12 cellular contexts compared by ENCODE assay signal in the genomic region with DNA sequence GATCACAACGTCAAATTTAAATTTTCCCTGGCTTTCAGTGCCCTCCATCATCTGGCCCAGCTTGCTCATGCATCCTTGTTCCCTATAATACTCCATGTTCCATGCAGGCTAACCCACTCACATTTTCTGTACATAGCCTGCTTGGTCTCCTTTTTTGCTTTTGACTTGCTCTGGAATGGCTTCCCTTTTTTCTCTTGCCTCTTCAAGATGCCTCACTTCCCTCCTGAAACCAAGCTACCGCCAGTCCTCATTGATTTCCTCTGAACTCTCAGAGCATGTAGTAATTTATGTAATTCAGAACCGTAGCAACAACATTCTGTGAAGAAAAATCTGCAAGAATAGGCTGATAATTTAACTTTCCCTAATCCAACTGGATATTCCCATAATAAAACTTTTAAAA. TPM values are rescaled to one million over a fixed set of nuclear protein-coding genes. Genes with fewer than 3 reads are reported as not detected.
DNase-seq lines count a peak whose midpoint lies in the region; ATAC-seq and TF ChIP-seq lines count a peak whose summit lies in the region.
"Had no signal": no experiment of that assay in that cellular context is flagged by ENCODE, and none has a peak within 500 bp of the region (broad histone marks: within the 10 kb centered on the region; RNA-seq: fewer than 3 reads in every experiment).

No MANE protein-coding gene starts in this region.

- H3K27ac ChIP-seq in CD4-positive, alpha-beta T cell (ENCODE audit: low read depth, low read length) = peak overlapping the region; percentile 27
- peak overlapping the region; percentile 63 for H3K27ac ChIP-seq in naive thymus-derived CD4-positive, alpha-beta T cell (ENCODE audit: low read depth, low read length)
- H3K27ac ChIP-seq in psoas muscle = no peak overlapping the region

- intact Hi-C loops in CD4-positive, alpha-beta T cell (cut with DNase I, micrococcal nuclease) = no loop called here
- intact Hi-C loops in naive thymus-derived CD4-positive, alpha-beta T cell (cut with micrococcal nuclease) = loop anchor here in 1 of 2 donors (1.0 kb wide), 1 partner anchor 8 kb away; no protein-coding TSS in a partner anchor
- intact Hi-C loops in psoas muscle (cut with DNase I) = no loop called here

- no peak for ATAC-seq in CD4-positive, alpha-beta T cell (ENCODE audit: poor library complexity)
- ATAC-seq in activated T-helper 17 cell treated with anti-CD3 and anti-CD28 coated beads, Interleukin-2, amount 50 U/mL, for 72 hours (replicated peaks) = no peak
- peak; percentile 45 for ATAC-seq in naive thymus-derived CD4-positive, alpha-beta T cell
- ATAC-seq in GM18870 (IDR thresholded peaks at IDR 0.05; ENCODE audit: unreplicated experiment) (no peak), psoas muscle (no peak), GM21390 (IDR thresholded peaks at IDR 0.05; ENCODE audit: unreplicated experiment) (no peak)

- 86 to 90% (median 89%) methylated on average over 3 of the region's 3 CpGs for WGBS in psoas muscle, 3 donors

- H3K4me3 Mint-ChIP-seq in CD4-positive, alpha-beta T cell = peak overlapping the region; percentile 18
- H3K4me3 Mint-ChIP-seq in HFFc6 = no peak overlapping the region
- peak overlapping the region; percentile 74 for H3K4me3 Mint-ChIP-seq in activated T-helper 17 cell treated with anti-CD3 and anti-CD28 coated beads, Interleukin-2, amount 50 U/mL, for 72 hours
- peak overlapping the region; percentile 23 to 99 (median 64) for H3K4me3 Mint-ChIP-seq in naive thymus-derived CD4-positive, alpha-beta T cell

- no peak for TF ChIP-seq CTCF in CD4-positive, alpha-beta T cell (IDR thresholded peaks at IDR 0.05)
- no peak for TF ChIP-seq CTCF in HFFc6 (IDR thresholded peaks at IDR 0.05)
- TF ChIP-seq CTCF in psoas muscle (IDR thresholded peaks at IDR 0.05) = no peak

- POLR2A ChIA-PET in CD4-positive, alpha-beta T cell (lab: Charles Lee) = interaction anchor here (0.9 to 3.7 kb wide), 5 partner anchors 10 to 24 kb away, joined by 3 to 28 read pairs (median 8); partner anchors contain the start of gene CAP1
- POLR2A ChIA-PET in naive thymus-derived CD4-positive, alpha-beta T cell (lab: Charles Lee) = interaction anchor here (1.1 to 17.8 kb wide), 4 partner anchors 10 to 46 kb away, joined by 3 to 306 read pairs (median 22); partner anchors contain the start of genes CAP1 and PPT1

- no peaks in the 10 kb centered on the region for H3K9me3 Mint-ChIP-seq in CD4-positive, alpha-beta T cell
- H3K9me3 Mint-ChIP-seq in HFFc6 = no peaks in the 10 kb centered on the region
- H3K9me3 Mint-ChIP-seq in activated T-helper 17 cell treated with anti-CD3 and anti-CD28 coated beads, Interleukin-2, amount 50 U/mL, for 72 hours = no peaks in the 10 kb centered on the region
- no peaks in the 10 kb centered on the region for H3K9me3 Mint-ChIP-seq in naive thymus-derived CD4-positive, alpha-beta T cell

- no peak for DNase-seq in CD4-positive, alpha-beta T cell
- DNase-seq in HFFc6 (no peak), psoas muscle (no peak)
- DNase-seq in naive thymus-derived CD4-positive, alpha-beta T cell = no peak
- no peak for DNase-seq in stimulated activated CD4-positive, alpha-beta T cell treated with anti-CD3 and anti-CD28 coated beads, Interleukin-4, amount 100 ng/mL, for 1 hour
- DNase-seq: cerebellar nuclear complex, NCI-H187, substantia nigra, T-helper 9 cell had no signal

- H3K27me3 ChIP-seq in CD4-positive, alpha-beta T cell (ENCODE audit: control insufficient read depth, insufficient read depth, low read length) = no peaks in the 10 kb centered on the region
- H3K27me3 ChIP-seq in naive thymus-derived CD4-positive, alpha-beta T cell (ENCODE audit: control insufficient read depth in 2 of 2, insufficient read depth in 2 of 2, low read length in 2 of 2) = no peaks in the 10 kb centered on the region
- H3K27me3 ChIP-seq in psoas muscle (ENCODE audit: insufficient read depth in 3 of 3, low read length in 2 of 3) = no peaks in the 10 kb centered on the region

- H3K36me3 ChIP-seq in naive thymus-derived CD4-positive, alpha-beta T cell (ENCODE audit: control insufficient read depth in 2 of 3, insufficient read depth in 3 of 3, low read length in 3 of 3) = peaks cover 0 to 1% (median 0%) of the 10 kb centered on the region in 3 experiments
- peaks cover 6 to 8% of the 10 kb centered on the region in 2 donors for H3K36me3 ChIP-seq in psoas muscle (ENCODE audit: insufficient read depth in 1 of 2, low read depth in 1 of 2)

- peaks cover 52 to 62% of the 10 kb centered on the region in 2 donors for H3K4me1 ChIP-seq in naive thymus-derived CD4-positive, alpha-beta T cell (ENCODE audit: control insufficient read depth in 2 of 2, insufficient read depth in 2 of 2, low read length in 2 of 2)
- H3K4me1 ChIP-seq in psoas muscle = peaks cover 35% of the 10 kb centered on the region

- H3K4me1 Mint-ChIP-seq in CD4-positive, alpha-beta T cell (ENCODE audit: low read depth) = peaks cover 88% of the 10 kb centered on the region
- H3K4me1 Mint-ChIP-seq in HFFc6 (ENCODE audit: low read depth) = peaks cover 78% of the 10 kb centered on the region
- peaks cover 52% of the 10 kb centered on the region for H3K4me1 Mint-ChIP-seq in activated T-helper 17 cell treated with anti-CD3 and anti-CD28 coated beads, Interleukin-2, amount 50 U/mL, for 72 hours
- H3K4me1 Mint-ChIP-seq in naive thymus-derived CD4-positive, alpha-beta T cell = peaks cover 64 to 97% (median 86%) of the 10 kb centered on the region in 7 donors

- CTCF ChIA-PET in CD4-positive, alpha-beta T cell (lab: Charles Lee) = interaction anchor here (1.1 kb wide), 1 partner anchor 16 kb away, joined by 3 read pairs; no protein-coding TSS in a partner anchor
- CTCF ChIA-PET in naive thymus-derived CD4-positive, alpha-beta T cell (lab: Charles Lee) = interaction anchor here (0.6 to 1.4 kb wide), 4 partner anchors 9 to 199 kb away, joined by 3 to 4 read pairs (median 3); no protein-coding TSS in a partner anchor

- peak overlapping the region; percentile 95 for H3K27ac Mint-ChIP-seq in CD4-positive, alpha-beta T cell
- H3K27ac Mint-ChIP-seq in HFFc6 = peak overlapping the region; percentile 38
- H3K27ac Mint-ChIP-seq in activated T-helper 17 cell treated with anti-CD3 and anti-CD28 coated beads, Interleukin-2, amount 50 U/mL, for 72 hours = peak overlapping the region; percentile 88
- peak overlapping the region; percentile 59 to 97 (median 86) for H3K27ac Mint-ChIP-seq in naive thymus-derived CD4-positive, alpha-beta T cell

- no peaks in the 10 kb centered on the region for H3K9me3 ChIP-seq in CD4-positive, alpha-beta T cell (ENCODE audit: control insufficient read depth, low read length)
- H3K9me3 ChIP-seq in naive thymus-derived CD4-positive, alpha-beta T cell (ENCODE audit: control insufficient read depth in 2 of 3, low read length in 3 of 3) = no peaks in the 10 kb centered on the region
- H3K9me3 ChIP-seq in psoas muscle = no peaks in the 10 kb centered on the region

- H3K27me3 Mint-ChIP-seq in CD4-positive, alpha-beta T cell = no peaks in the 10 kb centered on the region
- no peaks in the 10 kb centered on the region; the same call in 1 of the 2 replicates for H3K27me3 Mint-ChIP-seq in HFFc6 (ENCODE audit: insufficient read depth)
- no peaks in the 10 kb centered on the region for H3K27me3 Mint-ChIP-seq in activated T-helper 17 cell treated with anti-CD3 and anti-CD28 coated beads, Interleukin-2, amount 50 U/mL, for 72 hours
- H3K27me3 Mint-ChIP-seq in naive thymus-derived CD4-positive, alpha-beta T cell = no peaks in the 10 kb centered on the region

- H3K4me3 ChIP-seq in naive thymus-derived CD4-positive, alpha-beta T cell (ENCODE audit: low read length) = no peak overlapping the region
- H3K4me3 ChIP-seq in psoas muscle = no peak overlapping the region

- H3K36me3 Mint-ChIP-seq in CD4-positive, alpha-beta T cell (ENCODE audit: low read depth) = peaks cover 77% of the 10 kb centered on the region
- peaks cover 29% of the 10 kb centered on the region for H3K36me3 Mint-ChIP-seq in HFFc6 (ENCODE audit: low read depth)
- H3K36me3 Mint-ChIP-seq in activated T-helper 17 cell treated with anti-CD3 and anti-CD28 coated beads, Interleukin-2, amount 50 U/mL, for 72 hours (ENCODE audit: low read depth) = peaks cover 96% of the 10 kb centered on the region
- H3K36me3 Mint-ChIP-seq in naive thymus-derived CD4-positive, alpha-beta T cell = peaks cover 11 to 49% (median 30%) of the 10 kb centered on the region in 5 donors

RNA-seq across cellular contexts. Expression of gene CAP1, which starts 10.3 kb away (rescaled TPM):
- total RNA-seq in CD4-positive, alpha-beta T cell = 100 to 1,000 TPM; 121 to 126 TPM
- 100 to 1,000 TPM; 665 to 743 (median 688) TPM for total RNA-seq in HFFc6 (2021; fragmentation: NEBNext Ultra II Directional; extraction: Animal tissue kit (Norgen Biotek cat#: 25700))
- 100 to 1,000 TPM; 405 to 687 TPM for total RNA-seq in activated T-helper 17 cell treated with anti-CD3 and anti-CD28 coated beads, Interleukin-2, amount 50 U/mL, for 72 hours
- total RNA-seq in naive thymus-derived CD4-positive, alpha-beta T cell = 100 to 1,000 TPM; 176 to 683 (median 282) TPM
- 100 to 1,000 TPM; 519 to 668 TPM for polyA plus RNA-seq in naive thymus-derived CD4-positive, alpha-beta T cell
- total RNA-seq in psoas muscle = 10 to 100 TPM; 34.2 to 71.0 (median 61.9) TPM
- polyA plus RNA-seq in psoas muscle = 100 to 1,000 TPM in 1 of 3 donors, 10 to 100 TPM in 2; 33.7 to 116 (median 56.6) TPM

RNA-seq across cellular contexts. Expression of gene PPT1, which starts 46.2 kb away (rescaled TPM):
- total RNA-seq in CD4-positive, alpha-beta T cell = 10 to 100 TPM; 31.9 to 34.5 TPM
- total RNA-seq in HFFc6 (2021; fragmentation: NEBNext Ultra II Directional; extraction: Animal tissue kit (Norgen Biotek cat#: 25700)) = 10 to 100 TPM; 73.1 to 88.8 (median 82.5) TPM
- 100 to 1,000 TPM in 1 of 2 donors, 10 to 100 TPM in 1; 56.1 to 107 TPM for total RNA-seq in activated T-helper 17 cell treated with anti-CD3 and anti-CD28 coated beads, Interleukin-2, amount 50 U/mL, for 72 hours
- total RNA-seq in naive thymus-derived CD4-positive, alpha-beta T cell = 100 to 1,000 TPM in 2 of 5 experiments, 10 to 100 TPM in 3; 51.8 to 114 (median 62.6) TPM
- polyA plus RNA-seq in naive thymus-derived CD4-positive, alpha-beta T cell = 100 to 1,000 TPM; 240 to 264 TPM
- total RNA-seq in psoas muscle = 10 to 100 TPM; 14.9 to 20.8 (median 19.1) TPM
- polyA plus RNA-seq in psoas muscle = 10 to 100 TPM; 13.4 to 21.8 (median 17.4) TPM

Comparison
In these comparisons a context has a peak if more than half of its experiments do, and no peak if none do; other contexts are left out.
1. H3K27ac Mint-ChIP-seq: peak in every context shown above with its lines; median percentile 95 in CD4-positive, alpha-beta T cell; 88 in activated T-helper 17 cell treated with anti-CD3 and anti-CD28 coated beads, Interleukin-2, amount 50 U/mL, for 72 hours; 86 in naive thymus-derived CD4-positive, alpha-beta T cell; 38 in HFFc6.